Comparison of ENCODE assay signal across 17 cellular contexts in the genomic region with DNA sequence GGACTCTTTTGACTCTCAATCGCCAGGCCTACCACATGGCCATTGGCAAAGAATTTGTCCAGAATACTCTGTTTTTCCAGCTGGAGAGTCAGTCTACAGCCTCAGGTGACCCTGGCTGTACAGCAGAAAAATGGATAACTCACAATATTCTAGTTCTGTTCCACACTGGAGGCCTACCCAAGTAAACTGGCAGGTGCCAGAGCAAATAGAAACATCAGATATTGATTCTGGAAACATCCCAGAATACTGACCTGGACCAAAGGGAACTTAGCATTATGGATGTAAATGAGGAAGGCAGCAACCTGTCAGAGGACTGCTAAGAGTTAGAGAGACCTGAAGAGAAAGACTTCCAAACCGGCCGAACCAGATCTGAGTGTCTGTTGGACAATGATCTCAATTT.
"Had no signal": no experiment of that assay in that cellular context is flagged by ENCODE, and none has a peak within 500 bp of the region (broad histone marks: within the 10 kb centered on the region; RNA-seq: fewer than 3 reads in every experiment).

No MANE protein-coding gene starts in this region.

- H3K4me1 Mint-ChIP-seq: activated naive CD4-positive, alpha-beta T cell treated with anti-CD3 and anti-CD28 coated beads, Interleukin-2, amount 50 U/mL, for 24 hours; neural crest cell had no signal

- H3K27ac ChIP-seq: ascending aorta, breast epithelium, coronary artery, right atrium auricular region, upper lobe of left lung, WERI-Rb-1 had no signal

- H3K9me3 ChIP-seq: ascending aorta, breast epithelium, right atrium auricular region, upper lobe of left lung had no signal

- H3K36me3 Mint-ChIP-seq: activated naive CD4-positive, alpha-beta T cell treated with anti-CD3 and anti-CD28 coated beads, Interleukin-2, amount 50 U/mL, for 24 hours had no signal

- H3K4me3 Mint-ChIP-seq: activated naive CD4-positive, alpha-beta T cell treated with anti-CD3 and anti-CD28 coated beads, Interleukin-2, amount 50 U/mL, for 24 hours; neural crest cell had no signal

- H3K36me3 ChIP-seq: ascending aorta, breast epithelium, right atrium auricular region, upper lobe of left lung, WERI-Rb-1 had no signal

- H3K4me1 ChIP-seq: ascending aorta, breast epithelium, right atrium auricular region, upper lobe of left lung had no signal

- H3K27ac Mint-ChIP-seq: activated naive CD4-positive, alpha-beta T cell treated with anti-CD3 and anti-CD28 coated beads, Interleukin-2, amount 50 U/mL, for 24 hours; progenitor cell of endocrine pancreas had no signal

- DNase-seq: activated CD4-positive, alpha-beta T cell treated with anti-CD3 and anti-CD28 coated beads for 1 hour; activated CD4-positive, alpha-beta T cell treated with anti-CD3 and anti-CD28 coated beads, Interleukin-2, amount 50 U/mL, for 4 hours; activated gamma-delta T cell; head of caudate nucleus; mammary epithelial cell; stimulated activated CD4-positive, alpha-beta T cell treated with anti-CD3 and anti-CD28 coated beads, Interleukin-2, amount 100 ng/mL, for 24 hours; stimulated activated naive CD4-positive, alpha-beta T cell treated with Interleukin-2 at 50 U/mL for 16 hours; substantia nigra; upper lobe of left lung; WERI-Rb-1 had no signal

- H3K9me3 Mint-ChIP-seq: activated naive CD4-positive, alpha-beta T cell treated with anti-CD3 and anti-CD28 coated beads, Interleukin-2, amount 50 U/mL, for 24 hours; neural crest cell had no signal

- H3K27me3 Mint-ChIP-seq: progenitor cell of endocrine pancreas had no signal

- H3K4me3 ChIP-seq: ascending aorta, breast epithelium, coronary artery, right atrium auricular region, upper lobe of left lung had no signal

- H3K27me3 ChIP-seq: ascending aorta, breast epithelium, right atrium auricular region, upper lobe of left lung had no signal
